9 cellular contexts compared by ENCODE assay signal in the genomic region with DNA sequence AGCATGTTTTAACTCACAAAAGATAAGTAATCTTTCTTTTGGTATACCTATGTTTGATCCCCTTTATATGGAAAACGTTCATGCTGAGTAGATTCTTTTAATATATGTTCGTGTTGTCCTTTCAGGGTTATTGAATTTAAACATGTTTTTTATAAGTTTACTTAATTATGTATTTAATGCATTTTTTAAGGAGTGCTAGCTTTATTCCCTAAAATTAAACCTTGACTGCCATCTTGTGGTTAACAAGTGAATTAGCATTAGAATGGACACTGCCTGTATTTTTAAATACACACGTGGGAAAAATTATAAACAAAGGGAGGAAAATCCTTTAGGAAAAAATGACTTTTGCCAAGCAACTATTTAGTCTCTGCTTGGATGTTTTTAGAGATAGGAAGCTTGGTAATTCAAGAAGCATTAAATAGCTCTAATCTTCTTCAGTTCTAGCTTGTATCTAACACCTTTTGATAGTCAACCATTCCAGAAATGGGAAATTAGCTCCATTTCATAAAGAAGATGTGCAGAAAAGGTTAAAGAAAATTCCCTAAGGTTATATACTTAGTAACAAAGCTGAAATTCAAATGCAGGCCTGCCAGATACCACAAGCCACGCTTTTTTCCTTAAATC. TPM values are rescaled to one million over a fixed set of nuclear protein-coding genes. Genes with fewer than 3 reads are reported as not detected.
A peak's percentile ranks its signal among the peaks of the same experiment; 100 is the strongest.
DNase-seq lines count a peak whose midpoint lies in the region; ATAC-seq and TF ChIP-seq lines count a peak whose summit lies in the region.
"Had no signal": no experiment of that assay in that cellular context is flagged by ENCODE, and none has a peak within 500 bp of the region (broad histone marks: within the 10 kb centered on the region; RNA-seq: fewer than 3 reads in every experiment).

No MANE protein-coding gene starts in this region.

- no peaks in the 10 kb centered on the region for H3K36me3 ChIP-seq in liver (ENCODE audit: control insufficient read depth in 4 of 4, insufficient read depth in 3 of 4, low read depth in 1 of 4, low read length in 3 of 4)

- no peak overlapping the region for H3K4me3 Mint-ChIP-seq in activated CD8-positive, alpha-beta T cell treated with anti-CD3 and anti-CD28 coated beads for 36 hours
- no peak overlapping the region for H3K4me3 Mint-ChIP-seq in activated CD8-positive, alpha-beta T cell treated with anti-CD3 and anti-CD28 coated beads, Interleukin-2, amount 10 ng/mL, durations not matched to agents 7 days and 5 days

- in situ Hi-C loops in T47D (cut with HindIII; ENCODE audit: low pct_unique_long_range_greater_than_20kb, low sequenced_read_pairs): no loop called here

- no peak overlapping the region for H3K9ac ChIP-seq in liver (ENCODE audit: low read depth in 1 of 2, low read length in 2 of 2)

- peaks cover 7% of the 10 kb centered on the region for H3K27me3 Mint-ChIP-seq in activated CD8-positive, alpha-beta T cell treated with anti-CD3 and anti-CD28 coated beads for 36 hours
- H3K27me3 Mint-ChIP-seq in activated CD8-positive, alpha-beta T cell treated with anti-CD3 and anti-CD28 coated beads, Interleukin-2, amount 10 ng/mL, durations not matched to agents 7 days and 5 days (ENCODE audit: low read depth): peaks cover 6% of the 10 kb centered on the region

- TF ChIP-seq RAD21 in liver (IDR thresholded peaks at IDR 0.05): peak; percentile 86 to 87

- intact Hi-C loops in activated CD8-positive, alpha-beta T cell treated with anti-CD3 and anti-CD28 coated beads for 36 hours (cut with micrococcal nuclease): loop anchor here (5.0 to 10.0 kb wide), 2 partner anchors 112 to 629 kb away; no protein-coding TSS in a partner anchor

- H3K9me3 Mint-ChIP-seq in activated CD8-positive, alpha-beta T cell treated with anti-CD3 and anti-CD28 coated beads for 36 hours: no peaks in the 10 kb centered on the region
- H3K9me3 Mint-ChIP-seq in activated CD8-positive, alpha-beta T cell treated with anti-CD3 and anti-CD28 coated beads, Interleukin-2, amount 10 ng/mL, durations not matched to agents 7 days and 5 days (ENCODE audit: insufficient read depth): no peaks in the 10 kb centered on the region

- CTCF ChIA-PET in activated CD8-positive, alpha-beta T cell treated with anti-CD3 and anti-CD28 coated beads for 36 hours (lab: Charles Lee): interaction anchor here (0.7 to 3.0 kb wide), 29 partner anchors 10 to 892 kb away, joined by 3 to 28 read pairs (median 3); no protein-coding TSS in a partner anchor
- CTCF ChIA-PET in activated CD8-positive, alpha-beta T cell treated with anti-CD3 and anti-CD28 coated beads, Interleukin-2, amount 10 ng/mL, durations not matched to agents 7 days and 5 days (lab: Charles Lee): interaction anchor here (0.6 to 5.9 kb wide), 20 partner anchors 11 to 795 kb away, joined by 3 to 46 read pairs (median 3); no protein-coding TSS in a partner anchor

- WGBS in liver: 15% methylated on average over 4 of the region's 4 CpGs

- H3K4me1 Mint-ChIP-seq in activated CD8-positive, alpha-beta T cell treated with anti-CD3 and anti-CD28 coated beads for 36 hours (ENCODE audit: low read depth): peaks cover 20% of the 10 kb centered on the region
- peaks cover 21% of the 10 kb centered on the region for H3K4me1 Mint-ChIP-seq in activated CD8-positive, alpha-beta T cell treated with anti-CD3 and anti-CD28 coated beads, Interleukin-2, amount 10 ng/mL, durations not matched to agents 7 days and 5 days (ENCODE audit: low read depth)

- ATAC-seq in activated CD8-positive, alpha-beta T cell treated with anti-CD3 and anti-CD28 coated beads for 36 hours: no peak
- no peak for ATAC-seq in activated CD8-positive, alpha-beta T cell treated with anti-CD3 and anti-CD28 coated beads, Interleukin-2, amount 10 ng/mL, durations not matched to agents 7 days and 5 days
- ATAC-seq in GM19324 (IDR thresholded peaks at IDR 0.05; ENCODE audit: low FRiP score, unreplicated experiment): no peak
- no peak for ATAC-seq in HG03039 (IDR thresholded peaks at IDR 0.05; ENCODE audit: unreplicated experiment)

- POLR2A ChIA-PET in activated CD8-positive, alpha-beta T cell treated with anti-CD3 and anti-CD28 coated beads for 36 hours (lab: Charles Lee): interaction anchor here (0.7 kb wide), 1 partner anchor 25 kb away, joined by 3 read pairs; no protein-coding TSS in a partner anchor
- POLR2A ChIA-PET in activated CD8-positive, alpha-beta T cell treated with anti-CD3 and anti-CD28 coated beads, Interleukin-2, amount 10 ng/mL, durations not matched to agents 7 days and 5 days (lab: Charles Lee): no interaction called here

- H3K4me3 ChIP-seq in liver (ENCODE audit: low read depth in 1 of 3, low read length in 3 of 3): no peak overlapping the region

- H3K27ac ChIP-seq in liver (ENCODE audit: low read depth in 1 of 2, low read length in 2 of 2): no peak overlapping the region

- H3K36me3 Mint-ChIP-seq in activated CD8-positive, alpha-beta T cell treated with anti-CD3 and anti-CD28 coated beads for 36 hours (ENCODE audit: low read depth): no peaks in the 10 kb centered on the region
- H3K36me3 Mint-ChIP-seq in activated CD8-positive, alpha-beta T cell treated with anti-CD3 and anti-CD28 coated beads, Interleukin-2, amount 10 ng/mL, durations not matched to agents 7 days and 5 days (ENCODE audit: low read depth): no peaks in the 10 kb centered on the region

- H3K27me3 ChIP-seq in liver (ENCODE audit: control insufficient read depth in 4 of 4, insufficient read depth in 4 of 4, low read length in 3 of 4): peaks cover 0 to 3% (median 0%) of the 10 kb centered on the region in 4 donors

- H3K9me3 ChIP-seq in liver (ENCODE audit: control insufficient read depth in 4 of 4, low read length in 3 of 4): no peaks in the 10 kb centered on the region

- no peak overlapping the region for H3K27ac Mint-ChIP-seq in activated CD8-positive, alpha-beta T cell treated with anti-CD3 and anti-CD28 coated beads for 36 hours
- no peak overlapping the region for H3K27ac Mint-ChIP-seq in activated CD8-positive, alpha-beta T cell treated with anti-CD3 and anti-CD28 coated beads, Interleukin-2, amount 10 ng/mL, durations not matched to agents 7 days and 5 days

- no peak for DNase-seq in activated CD8-positive, alpha-beta T cell treated with anti-CD3 and anti-CD28 coated beads for 36 hours
- no peak for DNase-seq in activated CD8-positive, alpha-beta T cell treated with anti-CD3 and anti-CD28 coated beads, Interleukin-2, amount 10 ng/mL, durations not matched to agents 7 days and 5 days
- DNase-seq in NCI-H2227 treated with DMSO at 0.1 percent for 48 hours (lab: John Stamatoyannopoulos, UW) (peak; percentile 50), T47D (ENCODE audit: low read depth in 1 of 2, low spot score in 1 of 2) (peak; percentile 9 to 28), nucleus accumbens (lab: John Stamatoyannopoulos, UW) (no peak)

- peak; percentile 82 for TF ChIP-seq CTCF in activated CD8-positive, alpha-beta T cell treated with anti-CD3 and anti-CD28 coated beads for 36 hours (IDR thresholded peaks at IDR 0.05)
- peak; percentile 82 for TF ChIP-seq CTCF in liver (IDR thresholded peaks at IDR 0.05; ENCODE audit: low read depth, low read length, missing input control)

- H3K4me1 ChIP-seq in liver (ENCODE audit: control insufficient read depth in 4 of 4, insufficient read depth in 4 of 4, low read length in 3 of 4): peaks cover 2 to 8% (median 4%) of the 10 kb centered on the region in 4 donors

TF ChIP-seq in liver, 16 proteins besides CTCF, POLR2A, EP300 and RAD21:
- TF ChIP-seq NR2F2 (IDR thresholded peaks at IDR 0.05): no peak
- TF ChIP-seq HNF4G (IDR thresholded peaks at IDR 0.05): no peak
- TF ChIP-seq YY1 (IDR thresholded peaks at IDR 0.05): no peak
- TF ChIP-seq TAF1 (conservative IDR thresholded peaks at IDR 0.05): no peak

RNA-seq across cellular contexts. Expression of a gene that starts 43.0 kb away (rescaled TPM):
- not detected for total RNA-seq in activated CD8-positive, alpha-beta T cell treated with anti-CD3 and anti-CD28 coated beads for 36 hours
- not detected for total RNA-seq in activated CD8-positive, alpha-beta T cell treated with anti-CD3 and anti-CD28 coated beads, Interleukin-2, amount 10 ng/mL, durations not matched to agents 7 days and 5 days
- total RNA-seq in liver: not detected
- polyA plus RNA-seq in liver: not detected
- total RNA-seq: Daoy had no signal

Comparison
In these comparisons a context has a peak if more than half of its experiments do, and no peak if none do; other contexts are left out.
1. DNase-seq: peak in NCI-H2227 treated with DMSO at 0.1 percent for 48 hours (single experiment) and T47D (2 of 2); none in activated CD8-positive, alpha-beta T cell treated with anti-CD3 and anti-CD28 coated beads for 36 hours (single experiment), activated CD8-positive, alpha-beta T cell treated with anti-CD3 and anti-CD28 coated beads, Interleukin-2, amount 10 ng/mL, durations not matched to agents 7 days and 5 days (single experiment) and nucleus accumbens (0 of 56).